1 cellular context compared by ENCODE assay signal in the genomic region with DNA sequence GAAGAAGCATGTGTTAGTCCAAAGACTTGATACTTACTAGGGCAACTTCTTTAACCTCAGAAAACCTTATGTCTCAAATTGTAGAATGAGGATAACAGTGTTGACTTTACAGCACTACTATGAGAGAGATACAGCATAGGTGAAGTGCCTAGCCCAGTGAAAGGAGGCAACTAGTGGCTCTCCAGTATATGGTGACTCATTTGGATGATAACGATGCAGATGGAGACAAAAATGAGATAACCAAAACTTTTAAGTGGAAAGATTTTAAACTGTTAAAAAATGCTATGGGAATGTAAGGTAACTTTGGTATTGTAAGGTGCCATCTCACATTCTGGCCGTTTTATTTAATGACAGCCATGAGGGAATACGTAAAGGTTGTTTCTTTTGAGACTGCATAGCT.
TF ChIP-seq lines count a peak whose summit lies in the region.

No MANE protein-coding gene starts in this region.

TF ChIP-seq in H1, 55 proteins besides CTCF, POLR2A, EP300 and RAD21:
- no peak for TF ChIP-seq KDM4A (IDR thresholded peaks at IDR 0.05; ENCODE audit: low read depth, low read length, severe bottlenecking)
- TF ChIP-seq SIN3A (conservative IDR thresholded peaks at IDR 0.05 in 1 of 2, IDR thresholded peaks at IDR 0.05 in 1 of 2; ENCODE audit: low read depth in 1 of 2, low read length in 2 of 2), result no peak
- TF ChIP-seq EZH2 (IDR thresholded peaks at IDR 0.05; ENCODE audit: low read depth, low read length, severe bottlenecking), result no peak
- TF ChIP-seq SP1 (IDR thresholded peaks at IDR 0.05; ENCODE audit: low read depth, low read length), result no peak
- no peak for TF ChIP-seq JUND (IDR thresholded peaks at IDR 0.05; ENCODE audit: low read length)
- no peak for TF ChIP-seq CTBP2 (IDR thresholded peaks at IDR 0.05; ENCODE audit: borderline replicate concordance, insufficient read depth, insufficient read length, low read length)
